Comparison of ENCODE assay signal across 1 cellular context in genomic region chr3:50260027-50260941, GRCh38.
TF ChIP-seq lines count a peak whose summit lies in the region.

No MANE protein-coding gene starts in this region.

TF ChIP-seq in HepG2, 621 proteins besides CTCF, POLR2A, EP300 and RAD21 (continued from another document and continues in another):
- TF ChIP-seq NFIB (CRISPR knock-in tag; IDR thresholded peaks at IDR 0.05; ENCODE audit: borderline replicate concordance), result 0 out of 2 replicates have a peak, but pooled peaks have one; percentile 58
- TF ChIP-seq TEAD3 (CRISPR knock-in tag; optimal IDR thresholded peaks at IDR 0.05; ENCODE audit: borderline replicate concordance), result peak; percentile 8
- peak; percentile 60 for TF ChIP-seq ELF3 (CRISPR knock-in tag; IDR thresholded peaks at IDR 0.05)
- TF ChIP-seq ZNF44 (CRISPR knock-in tag; IDR thresholded peaks at IDR 0.05), result peak; percentile 16; the same call in 1 of the 2 replicates
- no peak for TF ChIP-seq KAT2B (IDR thresholded peaks at IDR 0.05; ENCODE audit: borderline replicate concordance, low read depth, low read length)
- TF ChIP-seq, protein P1, sequence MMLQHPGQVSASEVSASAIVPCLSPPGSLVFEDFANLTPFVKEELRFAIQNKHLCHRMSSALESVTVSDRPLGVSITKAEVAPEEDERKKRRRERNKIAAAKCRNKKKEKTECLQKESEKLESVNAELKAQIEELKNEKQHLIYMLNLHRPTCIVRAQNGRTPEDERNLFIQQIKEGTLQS (CRISPR knock-in tag; IDR thresholded peaks at IDR 0.05), result peak; percentile 95
- no peak for TF ChIP-seq HNRNPH1 (optimal IDR thresholded peaks at IDR 0.05; ENCODE audit: low read depth, low read length)
- TF ChIP-seq, protein P2, sequence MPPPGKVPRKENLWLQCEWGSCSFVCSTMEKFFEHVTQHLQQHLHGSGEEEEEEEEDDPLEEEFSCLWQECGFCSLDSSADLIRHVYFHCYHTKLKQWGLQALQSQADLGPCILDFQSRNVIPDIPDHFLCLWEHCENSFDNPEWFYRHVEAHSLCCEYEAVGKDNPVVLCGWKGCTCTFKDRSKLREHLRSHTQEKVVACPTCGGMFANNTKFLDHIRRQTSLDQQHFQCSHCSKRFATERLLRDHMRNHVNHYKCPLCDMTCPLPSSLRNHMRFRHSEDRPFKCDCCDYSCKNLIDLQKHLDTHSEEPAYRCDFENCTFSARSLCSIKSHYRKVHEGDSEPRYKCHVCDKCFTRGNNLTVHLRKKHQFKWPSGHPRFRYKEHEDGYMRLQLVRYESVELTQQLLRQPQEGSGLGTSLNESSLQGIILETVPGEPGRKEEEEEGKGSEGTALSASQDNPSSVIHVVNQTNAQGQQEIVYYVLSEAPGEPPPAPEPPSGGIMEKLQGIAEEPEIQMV (CRISPR knock-in tag; IDR thresholded peaks at IDR 0.05; ENCODE audit: low read depth), result peak; percentile 77; the same call in 1 of the 2 replicates
- TF ChIP-seq ZNF33B (CRISPR knock-in tag; IDR thresholded peaks at IDR 0.05), result 0 out of 2 replicates have a peak, but pooled peaks have one; percentile 13
- TF ChIP-seq SMARCC2 (IDR thresholded peaks at IDR 0.05), result no peak
- TF ChIP-seq ISL2 (CRISPR knock-in tag; IDR thresholded peaks at IDR 0.05), result peak; percentile 87
- TF ChIP-seq ZFX (CRISPR knock-in tag; IDR thresholded peaks at IDR 0.05; ENCODE audit: low read depth), result peak; percentile 92
- TF ChIP-seq ZNF781 (CRISPR knock-in tag; IDR thresholded peaks at IDR 0.05; ENCODE audit: borderline replicate concordance, not compliant biosample characterization), result no peak
- TF ChIP-seq ZBTB38 (CRISPR knock-in tag; IDR thresholded peaks at IDR 0.05), result peak; percentile 77; the same call in 1 of the 2 replicates
- TF ChIP-seq, protein P3, sequence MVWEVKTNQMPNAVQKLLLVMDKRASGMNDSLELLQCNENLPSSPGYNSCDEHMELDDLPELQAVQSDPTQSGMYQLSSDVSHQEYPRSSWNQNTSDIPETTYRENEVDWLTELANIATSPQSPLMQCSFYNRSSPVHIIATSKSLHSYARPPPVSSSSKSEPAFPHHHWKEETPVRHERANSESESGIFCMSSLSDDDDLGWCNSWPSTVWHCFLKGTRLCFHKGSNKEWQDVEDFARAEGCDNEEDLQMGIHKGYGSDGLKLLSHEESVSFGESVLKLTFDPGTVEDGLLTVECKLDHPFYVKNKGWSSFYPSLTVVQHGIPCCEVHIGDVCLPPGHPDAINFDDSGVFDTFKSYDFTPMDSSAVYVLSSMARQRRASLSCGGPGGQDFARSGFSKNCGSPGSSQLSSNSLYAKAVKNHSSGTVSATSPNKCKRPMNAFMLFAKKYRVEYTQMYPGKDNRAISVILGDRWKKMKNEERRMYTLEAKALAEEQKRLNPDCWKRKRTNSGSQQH (CRISPR knock-in tag; IDR thresholded peaks at IDR 0.05; ENCODE audit: low read depth), result peak; percentile 76; the same call in 1 of the 2 replicates
- peak; percentile 84; the same call in 1 of the 2 replicates for TF ChIP-seq ZBED4 (CRISPR knock-in tag; IDR thresholded peaks at IDR 0.05; ENCODE audit: borderline replicate concordance)
- peak; percentile 73; the same call in 1 of the 2 replicates for TF ChIP-seq CENPT (CRISPR knock-in tag; IDR thresholded peaks at IDR 0.05; ENCODE audit: low read depth)
- TF ChIP-seq TBP (CRISPR knock-in tag; IDR thresholded peaks at IDR 0.05), result no peak
- no peak; the same call in none of the 2 replicates for TF ChIP-seq THRA (CRISPR knock-in tag; IDR thresholded peaks at IDR 0.05; ENCODE audit: borderline replicate concordance)
- peak; percentile 46; the same call in 1 of the 2 replicates for TF ChIP-seq IRF2 (CRISPR knock-in tag; IDR thresholded peaks at IDR 0.05)
- TF ChIP-seq NR0B2 (CRISPR knock-in tag; IDR thresholded peaks at IDR 0.05), result no peak
- peak; percentile 34; the same call in 1 of the 2 replicates for TF ChIP-seq ZMYM2 (CRISPR knock-in tag; IDR thresholded peaks at IDR 0.05)
- 0 out of 2 replicates have a peak, but pooled peaks have one; percentile 27 for TF ChIP-seq LCORL (IDR thresholded peaks at IDR 0.05)
- TF ChIP-seq LCORL (CRISPR knock-in tag; IDR thresholded peaks at IDR 0.05), result peak; percentile 90
- TF ChIP-seq PREB (CRISPR knock-in tag; IDR thresholded peaks at IDR 0.05), result no peak
- TF ChIP-seq, protein P4, sequence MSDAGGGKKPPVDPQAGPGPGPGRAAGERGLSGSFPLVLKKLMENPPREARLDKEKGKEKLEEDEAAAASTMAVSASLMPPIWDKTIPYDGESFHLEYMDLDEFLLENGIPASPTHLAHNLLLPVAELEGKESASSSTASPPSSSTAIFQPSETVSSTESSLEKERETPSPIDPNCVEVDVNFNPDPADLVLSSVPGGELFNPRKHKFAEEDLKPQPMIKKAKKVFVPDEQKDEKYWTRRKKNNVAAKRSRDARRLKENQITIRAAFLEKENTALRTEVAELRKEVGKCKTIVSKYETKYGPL (CRISPR knock-in tag; IDR thresholded peaks at IDR 0.05), result 0 out of 2 replicates have a peak, but pooled peaks have one; percentile 58
- TF ChIP-seq ZNF564 (CRISPR knock-in tag; IDR thresholded peaks at IDR 0.05), result peak; percentile 93
- peak; percentile 22; the same call in 1 of the 2 replicates for TF ChIP-seq ZNF274 (CRISPR knock-in tag; IDR thresholded peaks at IDR 0.05)
- TF ChIP-seq HDAC1 (CRISPR knock-in tag; IDR thresholded peaks at IDR 0.05), result peak; percentile 83
- TF ChIP-seq ZNF263 (CRISPR knock-in tag; IDR thresholded peaks at IDR 0.05), result no peak; the same call in 1 of the 2 replicates
- peak; percentile 90 for TF ChIP-seq ZBTB2 (CRISPR knock-in tag; IDR thresholded peaks at IDR 0.05; ENCODE audit: low read depth)
- TF ChIP-seq ZNF546 (CRISPR knock-in tag; conservative IDR thresholded peaks at IDR 0.05), result peak; percentile 92
- peak; percentile 42 for TF ChIP-seq ZNF709 (CRISPR knock-in tag; IDR thresholded peaks at IDR 0.05)
- peak; percentile 94 for TF ChIP-seq ZSCAN31 (CRISPR knock-in tag; IDR thresholded peaks at IDR 0.05; ENCODE audit: low read depth)
- peak; percentile 97 for TF ChIP-seq TBX2 (CRISPR knock-in tag; IDR thresholded peaks at IDR 0.05; ENCODE audit: borderline replicate concordance)
- 0 out of 2 replicates have a peak, but pooled peaks have one; percentile 67 for TF ChIP-seq SMAD1 (CRISPR knock-in tag; IDR thresholded peaks at IDR 0.05; ENCODE audit: borderline replicate concordance, low read depth)
- TF ChIP-seq ATRX (CRISPR knock-in tag; IDR thresholded peaks at IDR 0.05; ENCODE audit: borderline replicate concordance), result no peak
- no peak for TF ChIP-seq ETS1 (CRISPR knock-in tag; IDR thresholded peaks at IDR 0.05)
- TF ChIP-seq, protein P5, sequence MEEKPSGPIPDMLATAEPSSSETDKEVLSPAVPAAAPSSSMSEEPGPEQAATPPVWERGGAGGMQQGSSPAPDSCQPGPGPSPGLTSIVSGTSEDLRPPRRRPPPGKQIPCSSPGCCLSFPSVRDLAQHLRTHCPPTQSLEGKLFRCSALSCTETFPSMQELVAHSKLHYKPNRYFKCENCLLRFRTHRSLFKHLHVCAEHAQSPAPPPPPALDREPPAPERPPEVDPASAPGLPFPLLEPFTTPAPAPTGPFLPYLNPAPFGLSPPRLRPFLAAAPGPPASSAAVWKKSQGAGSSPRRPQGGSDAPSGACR (CRISPR knock-in tag; IDR thresholded peaks at IDR 0.05), result peak; percentile 88
- TF ChIP-seq, protein P6, sequence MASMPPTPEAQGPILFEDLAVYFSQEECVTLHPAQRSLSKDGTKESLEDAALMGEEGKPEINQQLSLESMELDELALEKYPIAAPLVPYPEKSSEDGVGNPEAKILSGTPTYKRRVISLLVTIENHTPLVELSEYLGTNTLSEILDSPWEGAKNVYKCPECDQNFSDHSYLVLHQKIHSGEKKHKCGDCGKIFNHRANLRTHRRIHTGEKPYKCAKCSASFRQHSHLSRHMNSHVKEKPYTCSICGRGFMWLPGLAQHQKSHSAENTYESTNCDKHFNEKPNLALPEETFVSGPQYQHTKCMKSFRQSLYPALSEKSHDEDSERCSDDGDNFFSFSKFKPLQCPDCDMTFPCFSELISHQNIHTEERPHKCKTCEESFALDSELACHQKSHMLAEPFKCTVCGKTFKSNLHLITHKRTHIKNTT (CRISPR knock-in tag; IDR thresholded peaks at IDR 0.05), result no peak
- peak; percentile 37; the same call in 1 of the 2 replicates for TF ChIP-seq ZNF281 (CRISPR knock-in tag; IDR thresholded peaks at IDR 0.05; ENCODE audit: borderline replicate concordance)
- no peak for TF ChIP-seq TEAD2 (CRISPR knock-in tag; IDR thresholded peaks at IDR 0.05)
- TF ChIP-seq ZFP36L1 (CRISPR knock-in tag; IDR thresholded peaks at IDR 0.05), result peak; percentile 78; the same call in 1 of the 2 replicates
